32 cellular contexts compared by ENCODE assay signal in the genomic region with DNA sequence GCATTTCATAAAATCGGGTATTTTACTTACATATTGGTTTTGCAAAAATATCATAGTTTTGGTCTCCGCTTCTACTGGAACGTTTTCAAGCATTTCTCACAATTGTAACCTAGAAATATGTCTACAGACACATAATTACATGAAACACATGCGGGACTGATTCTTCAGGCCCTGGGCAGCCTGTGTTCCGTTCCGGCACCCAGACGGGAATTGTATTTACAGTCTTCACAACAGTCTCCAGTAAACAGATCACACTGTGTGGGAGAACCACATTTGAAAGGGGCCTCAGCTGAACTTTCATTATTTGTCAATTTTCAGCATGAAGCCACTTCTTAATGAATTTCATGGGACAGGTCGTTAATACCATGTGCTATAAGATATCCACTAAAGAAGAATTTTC.
DNase-seq lines count a peak whose midpoint lies in the region; ATAC-seq and TF ChIP-seq lines count a peak whose summit lies in the region.
"Had no signal": no experiment of that assay in that cellular context is flagged by ENCODE, and none has a peak within 500 bp of the region (broad histone marks: within the 10 kb centered on the region; RNA-seq: fewer than 3 reads in every experiment).

No MANE protein-coding gene starts in this region.

- no peak for TF ChIP-seq CTCF in esophagus muscularis mucosa (IDR thresholded peaks at IDR 0.05)
- no peak for TF ChIP-seq CTCF in nephron (IDR thresholded peaks at IDR 0.05; ENCODE audit: unreplicated experiment in 3 of 3)
- TF ChIP-seq CTCF in transverse colon (IDR thresholded peaks at IDR 0.05), result no peak

- H3K27me3 ChIP-seq in esophagus muscularis mucosa (no peaks in the 10 kb centered on the region), transverse colon (no peaks in the 10 kb centered on the region)
- H3K27me3 ChIP-seq: adrenal gland; BLaER1 treated with 17β-estradiol and CSF1 and Interleukin-3, amounts not matched to agents 10 nM and 100 nM; breast epithelium; stomach had no signal

- peak overlapping the region; percentile 47 to 91 (median 60) for H3K27ac Mint-ChIP-seq in nephron
- H3K27ac Mint-ChIP-seq: activated CD4-positive, alpha-beta memory T cell treated with anti-CD3 and anti-CD28 coated beads for 36 hours; activated naive CD4-positive, alpha-beta T cell treated with anti-CD3 and anti-CD28 coated beads for 36 hours; activated T-helper 1 cell treated with anti-CD3 and anti-CD28 coated beads, Interleukin-12 subunit alpha, Interleukin-12 subunit beta, Interleukin-2, Interleukin-4 antibody, amounts not matched to agents 30 ng/mL and 10 ng/mL and 1 ng/mL, durations not matched to agents 14 hours and 24 hours and 36 hours; T-helper 1 cell treated with Interleukin-12 subunit alpha and Interleukin-12 subunit beta and Interleukin-4 antibody, amounts not matched to agents 30 μg/mL and 1 μg/mL, for 36 hours; type B pancreatic cell had no signal

- H3K27ac ChIP-seq in esophagus muscularis mucosa (replicated peaks in 1 of 4), result peak overlapping the region; percentile 51 to 74 (median 62)
- peak overlapping the region; percentile 34 to 67 (median 52) for H3K27ac ChIP-seq in transverse colon
- H3K27ac ChIP-seq: adrenal gland; BLaER1 treated with 17β-estradiol and CSF1 and Interleukin-3, amounts not matched to agents 10 nM and 100 nM had no signal

- H3K9me3 ChIP-seq in esophagus muscularis mucosa (no peaks in the 10 kb centered on the region), transverse colon (no peaks in the 10 kb centered on the region)
- H3K9me3 ChIP-seq: adrenal gland, breast epithelium, SK-N-SH, stomach had no signal

- H3K4me3 Mint-ChIP-seq in nephron, result peak overlapping the region in 1 of 3 experiments; percentile 28
- H3K4me3 Mint-ChIP-seq: activated CD4-positive, alpha-beta memory T cell treated with anti-CD3 and anti-CD28 coated beads for 36 hours; activated naive CD4-positive, alpha-beta T cell treated with anti-CD3 and anti-CD28 coated beads for 36 hours; activated T-helper 1 cell treated with anti-CD3 and anti-CD28 coated beads, Interleukin-12 subunit alpha, Interleukin-12 subunit beta, Interleukin-2, Interleukin-4 antibody, amounts not matched to agents 30 ng/mL and 10 ng/mL and 1 ng/mL, durations not matched to agents 14 hours and 24 hours and 36 hours; neural crest cell; T-helper 1 cell treated with Interleukin-12 subunit alpha and Interleukin-12 subunit beta and Interleukin-4 antibody, amounts not matched to agents 30 μg/mL and 1 μg/mL, for 36 hours; type B pancreatic cell had no signal

- no peaks in the 10 kb centered on the region for H3K36me3 Mint-ChIP-seq in nephron (ENCODE audit: low read depth)
- H3K36me3 Mint-ChIP-seq: activated CD4-positive, alpha-beta memory T cell treated with anti-CD3 and anti-CD28 coated beads for 36 hours had no signal

- no peaks in the 10 kb centered on the region for H3K9me3 Mint-ChIP-seq in nephron
- H3K9me3 Mint-ChIP-seq: activated CD4-positive, alpha-beta memory T cell treated with anti-CD3 and anti-CD28 coated beads for 36 hours; activated naive CD4-positive, alpha-beta T cell treated with anti-CD3 and anti-CD28 coated beads for 36 hours; activated T-helper 1 cell treated with anti-CD3 and anti-CD28 coated beads, Interleukin-12 subunit alpha, Interleukin-12 subunit beta, Interleukin-2, Interleukin-4 antibody, amounts not matched to agents 30 ng/mL and 10 ng/mL and 1 ng/mL, durations not matched to agents 14 hours and 24 hours and 36 hours; T-helper 1 cell treated with Interleukin-12 subunit alpha and Interleukin-12 subunit beta and Interleukin-4 antibody, amounts not matched to agents 30 μg/mL and 1 μg/mL, for 36 hours; type B pancreatic cell had no signal

- TF ChIP-seq EP300 in esophagus muscularis mucosa (IDR thresholded peaks at IDR 0.05) (no peak), transverse colon (IDR thresholded peaks at IDR 0.05; ENCODE audit: low read depth) (no peak)

- peaks cover 12 to 51% (median 44%) of the 10 kb centered on the region in 4 donors for H3K4me1 ChIP-seq in esophagus muscularis mucosa
- no peaks in the 10 kb centered on the region for H3K4me1 ChIP-seq in transverse colon
- H3K4me1 ChIP-seq: adrenal gland; BLaER1 treated with 17β-estradiol and CSF1 and Interleukin-3, amounts not matched to agents 10 nM and 100 nM; breast epithelium had no signal

- no peak overlapping the region for H3K4me3 ChIP-seq in esophagus muscularis mucosa
- H3K4me3 ChIP-seq in transverse colon, result no peak overlapping the region
- H3K4me3 ChIP-seq: adrenal gland; BLaER1 treated with 17β-estradiol and CSF1 and Interleukin-3, amounts not matched to agents 10 nM and 100 nM; breast epithelium; GM12878; stomach had no signal

- intact Hi-C loops in esophagus muscularis mucosa (cut with DNase I) (no loop called here), left cardiac atrium (cut with DNase I) (no loop called here), transverse colon (cut with DNase I; ENCODE audit: low total_unique reads) (no loop called here)

- no peaks in the 10 kb centered on the region for H3K36me3 ChIP-seq in esophagus muscularis mucosa
- H3K36me3 ChIP-seq in transverse colon, result no peaks in the 10 kb centered on the region
- H3K36me3 ChIP-seq: adrenal gland; BLaER1 treated with 17β-estradiol and CSF1 and Interleukin-3, amounts not matched to agents 10 nM and 100 nM; breast epithelium; stomach had no signal

- DNase-seq in esophagus muscularis mucosa (ENCODE audit: extremely low spot score), result no peak
- no peak for DNase-seq in left cardiac atrium
- no peak for DNase-seq in transverse colon
- DNase-seq in NCI-H226, result no peak
- no peak for DNase-seq in NCI-H1105 treated with DMSO at 0.1 percent for 48 hours (lab: John Stamatoyannopoulos, UW)
- DNase-seq in NCI-H146 (lab: John Stamatoyannopoulos, UW), result no peak
- DNase-seq: activated CD4-positive, alpha-beta memory T cell treated with anti-CD3 and anti-CD28 coated beads for 36 hours; activated CD8-positive, alpha-beta memory T cell treated with anti-CD3 and anti-CD28 coated beads, Interleukin-2, amount 50 U/mL, for 4 hours; activated naive CD4-positive, alpha-beta T cell treated with anti-CD3 and anti-CD28 coated beads for 36 hours; adrenal gland; DMS153; H7; kidney; NCI-H1417; NCI-H2029 treated with DMSO at 0.1 percent for 48 hours; NCI-H526; PC-3; SK-N-SH; stimulated activated CD4-positive, alpha-beta T cell treated with anti-CD3 and anti-CD28 coated beads, Interleukin-12 subunit alpha, Interleukin-12 subunit beta, amount 100 ng/mL, for 4 hours; stimulated activated CD4-positive, alpha-beta T cell treated with anti-CD3 and anti-CD28 coated beads, Interleukin-2, amount 100 ng/mL, for 48 hours; stomach had no signal

- TF ChIP-seq POLR2A in esophagus muscularis mucosa (IDR thresholded peaks at IDR 0.05; ENCODE audit: low read depth), result no peak
- TF ChIP-seq POLR2A in transverse colon (IDR thresholded peaks at IDR 0.05), result no peak

- H3K4me1 Mint-ChIP-seq in nephron, result peaks cover 42% of the 10 kb centered on the region
- H3K4me1 Mint-ChIP-seq: neural crest cell had no signal

- 43% methylated on average over 8 of the region's 8 CpGs for WGBS in esophagus muscularis mucosa
- 64 to 80% methylated on average over 8 of the region's 8 CpGs for WGBS in transverse colon (ENCODE audit: low coverage in 1 of 2), 2 donors

- in situ Hi-C loops in transverse colon (cut with MboI; ENCODE audit: low pct_ligation_motif_present in 1 of 4, low pct_unique_long_range_greater_than_20kb in 1 of 4, low sequenced_read_pairs in 3 of 4), result no loop called here

- ATAC-seq in left cardiac atrium (peak; percentile 34 to 71), GM18498 (IDR thresholded peaks at IDR 0.05; ENCODE audit: unreplicated experiment) (no peak)
- ATAC-seq: activated CD4-positive, CD25-positive, alpha-beta regulatory T cell treated with anti-CD3 and anti-CD28 coated beads, Interleukin-2, amount 50 U/mL, for 24 hours; GM12878; PC-3; sciatic nerve had no signal

- no peaks in the 10 kb centered on the region for H3K27me3 Mint-ChIP-seq in nephron (ENCODE audit: low read depth)
- H3K27me3 Mint-ChIP-seq: activated CD4-positive, alpha-beta memory T cell treated with anti-CD3 and anti-CD28 coated beads for 36 hours; type B pancreatic cell had no signal
